8 cellular contexts compared by ENCODE assay signal in genomic region chr14:20609215-20610001, GRCh38. TPM values are rescaled to one million over a fixed set of nuclear protein-coding genes. Genes with fewer than 3 reads are reported as not detected.
A peak's percentile ranks its signal among the peaks of the same experiment; 100 is the strongest.
DNase-seq lines count a peak whose midpoint lies in the region; ATAC-seq and TF ChIP-seq lines count a peak whose summit lies in the region.

No MANE protein-coding gene starts in this region.

- H3K9me3 ChIP-seq in IMR-90 (ENCODE audit: control insufficient read depth, insufficient read depth, low read length) = no peaks in the 10 kb centered on the region
- H3K9me3 ChIP-seq in NT2/D1 (ENCODE audit: insufficient read depth, low read length) = no peaks in the 10 kb centered on the region
- no peaks in the 10 kb centered on the region for H3K9me3 ChIP-seq in esophagus squamous epithelium
- H3K9me3 ChIP-seq in muscle layer of colon (ENCODE audit: low read length) = no peaks in the 10 kb centered on the region
- no peaks in the 10 kb centered on the region for H3K9me3 ChIP-seq in subcutaneous abdominal adipose tissue (ENCODE audit: control insufficient read depth in 5 of 5, low read length in 5 of 5)

- H3K9me1 ChIP-seq in IMR-90 (ENCODE audit: insufficient read depth, low read length) = no peaks in the 10 kb centered on the region

- H2BK15ac ChIP-seq in IMR-90 (ENCODE audit: low read depth, low read length) = no peak overlapping the region

- peak; percentile 81 for TF ChIP-seq RAD21 in IMR-90 (IDR thresholded peaks at IDR 0.05; ENCODE audit: low read length)

- H3K27me3 ChIP-seq in IMR-90 (ENCODE audit: control insufficient read depth, insufficient read depth, low read length) (no peaks in the 10 kb centered on the region), NT2/D1 (ENCODE audit: insufficient read depth, insufficient read length) (no peaks in the 10 kb centered on the region), esophagus squamous epithelium (no peaks in the 10 kb centered on the region), muscle layer of colon (ENCODE audit: control insufficient read depth in 1 of 2, insufficient read depth in 2 of 2, low read length in 2 of 2) (no peaks in the 10 kb centered on the region), subcutaneous abdominal adipose tissue (ENCODE audit: control insufficient read depth in 5 of 5, insufficient read depth in 4 of 5, low read length in 5 of 5) (no peaks in the 10 kb centered on the region)

- ATAC-seq in IMR-90 (ENCODE audit: low read depth) (peak; percentile 37), GM19463 (IDR thresholded peaks at IDR 0.05; ENCODE audit: unreplicated experiment) (no peak)

- dilution Hi-C loops in IMR-90 (cut with HindIII; ENCODE audit: low sequenced_read_pairs, unreplicated experiment) = no loop called here

- H3K9ac ChIP-seq in IMR-90 (ENCODE audit: low read depth, low read length) = peak overlapping the region; percentile 32; the same call in 1 of the 2 replicates
- peak overlapping the region; percentile 86 for H3K9ac ChIP-seq in NT2/D1 (ENCODE audit: insufficient read length, low read depth)
- peak overlapping the region; percentile 51 for H3K9ac ChIP-seq in muscle layer of colon (ENCODE audit: low read length)
- peak overlapping the region; percentile 40 to 85 (median 76) for H3K9ac ChIP-seq in subcutaneous abdominal adipose tissue (ENCODE audit: low read length in 5 of 5)

- H4K5ac ChIP-seq in IMR-90 (ENCODE audit: low read depth, low read length) = no peak overlapping the region

- in situ Hi-C loops in IMR-90 (cut with MboI; ENCODE audit: low sequenced_read_pairs) = loop anchor here (5.0 kb wide), 2 partner anchors 197 to 272 kb away; partner anchors contain the start of gene TEP1

- no peak overlapping the region for H3K14ac ChIP-seq in IMR-90 (replicated peaks; ENCODE audit: low read depth, low read length)

- H4K8ac ChIP-seq in IMR-90 (ENCODE audit: low read depth in 2 of 2, low read length in 2 of 2) = no peak overlapping the region

- H3K23ac ChIP-seq in IMR-90 (ENCODE audit: low read depth, low read length) = no peak overlapping the region

- CTCF ChIA-PET in GM10248 (lab: Yijun Ruan, JAX) = interaction anchor here (0.7 to 8.1 kb wide), 51 partner anchors 9 to 303 kb away, joined by 3 to 101 read pairs (median 4); partner anchors contain the start of genes ANG, APEX1, CCNB1IP1 and PARP2
- CTCF ChIA-PET in IMR-90 (lab: Yijun Ruan, JAX) = interaction anchor here (0.7 to 2.4 kb wide), 6 partner anchors 11 to 194 kb away, joined by 3 to 15 read pairs (median 4); no protein-coding TSS in a partner anchor

- no peak overlapping the region for H2BK120ac ChIP-seq in IMR-90 (ENCODE audit: low read depth, low read length)

- no TSS peak for BruUV-seq in IMR-90 (replicated peaks; lab: Mats Ljungman, UMichigan)

- POLR2A ChIA-PET in GM10248 (lab: Yijun Ruan, JAX) = no interaction called here
- POLR2A ChIA-PET in IMR-90 (lab: Charles Lee; ENCODE audit: unreplicated experiment) = no interaction called here

- TF ChIP-seq CTCF in GM10248 (IDR thresholded peaks at IDR 0.05; ENCODE audit: control extremely low read depth, extremely low read depth, low read depth, missing control alignments) (peak; percentile 98), IMR-90 (conservative IDR thresholded peaks at IDR 0.05; ENCODE audit: low read depth, low read length) (peak; percentile 99), esophagus squamous epithelium (IDR thresholded peaks at IDR 0.05) (peak; percentile 93 to 99 (median 98))

- intact Hi-C loops in IMR-90 (cut with micrococcal nuclease) = loop anchor here (1.0 to 2.0 kb wide), 6 partner anchors 79 to 362 kb away; no protein-coding TSS in a partner anchor
- intact Hi-C loops in esophagus squamous epithelium (cut with DNase I) = loop anchor here (5.0 to 10.0 kb wide), 3 partner anchors 197 to 365 kb away; partner anchors contain the start of genes PARP2 and TEP1

- peak overlapping the region; percentile 93 for H2AFZ ChIP-seq in IMR-90 (replicated peaks; ENCODE audit: low read length, poor library complexity)

- no peak overlapping the region for H2BK20ac ChIP-seq in IMR-90 (ENCODE audit: low read depth, low read length)

- no peak overlapping the region for H3K27ac ChIP-seq in IMR-90 (ENCODE audit: insufficient read depth, low read length)
- peak overlapping the region; percentile 65 to 83 (median 76) for H3K27ac ChIP-seq in esophagus squamous epithelium
- peak overlapping the region; percentile 29 for H3K27ac ChIP-seq in muscle layer of colon (ENCODE audit: low read depth, low read length)
- peak overlapping the region; percentile 64 for H3K27ac ChIP-seq in subcutaneous abdominal adipose tissue (ENCODE audit: low read depth, low read length)

- H3K36me3 ChIP-seq in IMR-90 (ENCODE audit: control insufficient read depth, insufficient read depth, low read length) = no peaks in the 10 kb centered on the region
- no peaks in the 10 kb centered on the region for H3K36me3 ChIP-seq in NT2/D1 (ENCODE audit: insufficient read depth, insufficient read length, low read length)
- H3K36me3 ChIP-seq in esophagus squamous epithelium = no peaks in the 10 kb centered on the region
- H3K36me3 ChIP-seq in muscle layer of colon (ENCODE audit: insufficient read depth, low read length) = no peaks in the 10 kb centered on the region
- no peaks in the 10 kb centered on the region for H3K36me3 ChIP-seq in subcutaneous abdominal adipose tissue (ENCODE audit: control insufficient read depth in 5 of 5, insufficient read depth in 5 of 5, low read length in 5 of 5)

- H3K56ac ChIP-seq in IMR-90 (ENCODE audit: extremely low read depth, insufficient read depth, low read length) = no peak overlapping the region

- H3K4ac ChIP-seq in IMR-90 (ENCODE audit: low read depth, low read length) = no peak overlapping the region

- H3K4me2 ChIP-seq in IMR-90 (ENCODE audit: low read depth, low read length) = peak overlapping the region; percentile 94

- H4K91ac ChIP-seq in IMR-90 (ENCODE audit: insufficient read depth, low read depth, low read length) = no peak overlapping the region

- no peak overlapping the region for H2BK5ac ChIP-seq in IMR-90 (ENCODE audit: low read depth, low read length, poor library complexity, severe bottlenecking)

- H2AK5ac ChIP-seq in IMR-90 (ENCODE audit: low read depth, low read length) = no peak overlapping the region

- WGBS in IMR-90 (ENCODE audit: extremely low coverage in 2 of 2, insufficient read length in 1 of 2), 2 experiments = 0% methylated on average over 20 of the region's 44 CpGs; no CpG with 5 or more reads in 1 of the 2 experiments
- 0 to 1% methylated on average over 14 to 37 of the region's 44 CpGs for WGBS in esophagus squamous epithelium, 2 donors

- H3K4me1 ChIP-seq in IMR-90 (ENCODE audit: control insufficient read depth, insufficient read depth, low read length) (no peaks in the 10 kb centered on the region), NT2/D1 (ENCODE audit: insufficient read depth, insufficient read length) (peaks cover 2% of the 10 kb centered on the region), esophagus squamous epithelium (peaks cover 0 to 35% (median 6%) of the 10 kb centered on the region in 3 donors), muscle layer of colon (ENCODE audit: insufficient read depth, low read length) (peaks cover 8% of the 10 kb centered on the region), subcutaneous abdominal adipose tissue (ENCODE audit: control insufficient read depth in 5 of 5, insufficient read depth in 5 of 5, low read length in 5 of 5) (peaks cover 5 to 33% (median 26%) of the 10 kb centered on the region in 5 donors)

- H3K4me3 ChIP-seq in IMR-90 (ENCODE audit: insufficient read depth, low read depth, low read length) = peak overlapping the region; percentile 94
- peak overlapping the region; percentile 89 for H3K4me3 ChIP-seq in NT2/D1 (ENCODE audit: insufficient read length, low read depth)
- peak overlapping the region; percentile 67 to 95 (median 80) for H3K4me3 ChIP-seq in esophagus squamous epithelium
- H3K4me3 ChIP-seq in muscle layer of colon (ENCODE audit: low read depth in 1 of 2, low read length in 2 of 2) = peak overlapping the region; percentile 46 to 88
- peak overlapping the region; percentile 79 to 92 (median 90) for H3K4me3 ChIP-seq in subcutaneous abdominal adipose tissue (ENCODE audit: low read depth in 1 of 5, low read length in 5 of 5)

- DNase-seq in GM10248 (ENCODE audit: extremely low spot score) (peak; percentile 76), IMR-90 (peak; percentile 86), NT2/D1 (ENCODE audit: low read depth, low spot score) (no peak), activated T-cell treated with anti-CD3 and anti-CD28 coated beads for 4 hours (peak; percentile 49), esophagus squamous epithelium (lab: John Stamatoyannopoulos, UW) (no peak)

- H2AK9ac ChIP-seq in IMR-90 (replicated peaks; ENCODE audit: low read depth, low read length, poor library complexity) = no peak overlapping the region

- no peak overlapping the region for H3K18ac ChIP-seq in IMR-90 (ENCODE audit: low read depth, low read length)

- peaks cover 11% of the 10 kb centered on the region for H4K20me1 ChIP-seq in IMR-90 (ENCODE audit: insufficient read depth, low read length)

- TF ChIP-seq POLR2A in IMR-90 (IDR thresholded peaks at IDR 0.05; ENCODE audit: low read depth, low read length) (no peak), esophagus squamous epithelium (IDR thresholded peaks at IDR 0.05) (no peak)

- H3K79me1 ChIP-seq in IMR-90 (ENCODE audit: low read depth in 1 of 2, low read length in 2 of 2) = no peaks in the 10 kb centered on the region

TF ChIP-seq in IMR-90, 13 proteins besides CTCF, POLR2A, EP300 and RAD21 (continues in another document):
- TF ChIP-seq MAZ (IDR thresholded peaks at IDR 0.05; ENCODE audit: borderline replicate concordance, low read depth, low read length) (peak; percentile 48; the same call in 1 of the 2 replicates), SMC3 (IDR thresholded peaks at IDR 0.05; ENCODE audit: low read depth, low read length) (peak; percentile 84)

RNA-seq across cellular contexts. Expression of gene RNASE12, which starts 18.2 kb away (rescaled TPM):
- not detected in 2 replicates for total RNA-seq in IMR-90 (2012; rRNA removed)
- not detected in 2 replicates for polyA plus RNA-seq in IMR-90 (2012; rRNA removed)
- polyA plus RNA-seq in IMR-90 (2012; cell fraction: cytosol; rRNA removed) = not detected in 2 replicates
- polyA plus RNA-seq in IMR-90 (2012; cell fraction: nucleus; rRNA removed; ENCODE audit: low replicate concordance) = not detected in 2 replicates
- not detected for total RNA-seq in esophagus squamous epithelium

RNA-seq across cellular contexts. Expression of gene RNASE11, which starts 21.6 kb away (rescaled TPM):
- total RNA-seq in IMR-90 (2012; rRNA removed) (not detected in 2 replicates), esophagus squamous epithelium (not detected)
- polyA plus RNA-seq in IMR-90 (2012; rRNA removed) = not detected in 2 replicates
- not detected in 2 replicates for polyA plus RNA-seq in IMR-90 (2012; cell fraction: cytosol; rRNA removed)
- not detected in 2 replicates for polyA plus RNA-seq in IMR-90 (2012; cell fraction: nucleus; rRNA removed; ENCODE audit: low replicate concordance)

RNA-seq across cellular contexts. Expression of gene OR6S1, which starts 32.1 kb away (rescaled TPM):
- total RNA-seq in IMR-90 (2012; rRNA removed) (not detected in 2 replicates), esophagus squamous epithelium (not detected)
- not detected in 2 replicates for polyA plus RNA-seq in IMR-90 (2012; rRNA removed)
- polyA plus RNA-seq in IMR-90 (2012; cell fraction: cytosol; rRNA removed) = not detected in 2 replicates
- polyA plus RNA-seq in IMR-90 (2012; cell fraction: nucleus; rRNA removed; ENCODE audit: low replicate concordance) = not detected in 2 replicates

RNA-seq across cellular contexts. Expression of gene RNASE9, which starts 48.6 kb away (rescaled TPM):
- total RNA-seq in IMR-90 (2012; rRNA removed) (not detected in 2 replicates), esophagus squamous epithelium (not detected)
- polyA plus RNA-seq in IMR-90 (2012; rRNA removed) = not detected in 2 replicates
- not detected in 2 replicates for polyA plus RNA-seq in IMR-90 (2012; cell fraction: cytosol; rRNA removed)
- polyA plus RNA-seq in IMR-90 (2012; cell fraction: nucleus; rRNA removed; ENCODE audit: low replicate concordance) = not detected in 2 replicates

Comparison
In these comparisons a context has a peak if more than half of its experiments do, and no peak if none do; other contexts are left out.
1. DNase-seq: peak in GM10248 (single experiment), IMR-90 (single experiment) and activated T-cell treated with anti-CD3 and anti-CD28 coated beads for 4 hours (single experiment); none in NT2/D1 (single experiment) and esophagus squamous epithelium (single experiment).
2. H3K9ac ChIP-seq: peak in every context shown above with its lines; median percentile 86 in NT2/D1; 76 in subcutaneous abdominal adipose tissue; 51 in muscle layer of colon; 32 in IMR-90.
3. Peak in every context shown above with its lines, with median percentiles within 50 percentile points of each other: CTCF ChIP-seq and H3K4me3 ChIP-seq.